17 cellular contexts compared by ENCODE assay signal in the genomic region with DNA sequence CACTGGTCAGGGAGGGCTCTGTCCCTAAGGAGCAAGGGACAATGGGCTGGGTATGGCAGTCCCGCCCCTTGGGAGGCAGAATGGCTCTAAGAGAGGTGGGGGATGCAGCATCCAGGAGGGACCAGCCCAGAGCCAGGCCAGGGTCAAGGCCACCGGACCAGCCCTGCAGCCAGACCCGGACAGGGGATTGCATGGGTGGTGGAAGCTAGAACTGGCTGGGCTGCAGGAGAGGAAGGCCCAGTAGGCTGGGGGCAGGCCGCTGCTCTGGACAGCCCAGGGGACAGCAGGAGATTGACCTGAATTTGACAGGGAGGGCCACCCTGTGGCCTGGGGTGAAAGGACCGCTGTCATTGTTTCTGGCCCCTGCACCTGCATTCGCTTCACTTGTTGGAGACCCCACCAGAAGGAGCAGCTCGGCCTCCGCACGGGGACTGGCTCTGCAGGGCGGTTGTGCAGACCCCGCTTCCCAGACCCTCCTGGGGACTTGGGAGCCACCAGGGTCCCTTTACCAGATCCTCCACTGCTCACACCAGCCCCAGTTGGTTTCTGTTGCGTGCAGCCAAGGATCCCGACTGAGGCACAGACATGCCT. TPM values are rescaled to one million over a fixed set of nuclear protein-coding genes. Genes with fewer than 3 reads are reported as not detected.
DNase-seq lines count a peak whose midpoint lies in the region; ATAC-seq and TF ChIP-seq lines count a peak whose summit lies in the region.
"Had no signal": no experiment of that assay in that cellular context is flagged by ENCODE, and none has a peak within 500 bp of the region (broad histone marks: within the 10 kb centered on the region; RNA-seq: fewer than 3 reads in every experiment).

No MANE protein-coding gene starts in this region.

- H3K36me3 Mint-ChIP-seq in endodermal cell (ENCODE audit: low read depth) (no peaks in the 10 kb centered on the region), neural progenitor cell (no peaks in the 10 kb centered on the region)

- H3K9me3 ChIP-seq in endodermal cell (ENCODE audit: control insufficient read depth, low read length) (no peaks in the 10 kb centered on the region), neural progenitor cell (ENCODE audit: low read depth) (no peaks in the 10 kb centered on the region)
- H3K9me3 ChIP-seq: body of pancreas, HAP-1, left ventricle myocardium inferior had no signal

- H3K27me3 ChIP-seq in endodermal cell (ENCODE audit: control insufficient read depth, insufficient read depth, low read length, poor library complexity, severe bottlenecking), result no peaks in the 10 kb centered on the region
- no peaks in the 10 kb centered on the region for H3K27me3 ChIP-seq in neural progenitor cell
- H3K27me3 ChIP-seq: body of pancreas had no signal

- no peaks in the 10 kb centered on the region for H3K27me3 Mint-ChIP-seq in endodermal cell (ENCODE audit: insufficient read depth)
- no peaks in the 10 kb centered on the region for H3K27me3 Mint-ChIP-seq in neural progenitor cell (ENCODE audit: insufficient read depth, low read depth)

- peak; percentile 23 for TF ChIP-seq CTCF in endodermal cell (conservative IDR thresholded peaks at IDR 0.05)
- TF ChIP-seq CTCF in neural progenitor cell (IDR thresholded peaks at IDR 0.05), result no peak

- H3K27ac Mint-ChIP-seq in endodermal cell (no peak overlapping the region), neural progenitor cell (no peak overlapping the region)
- H3K27ac Mint-ChIP-seq: nephron progenitor cell had no signal

- H3F3A ChIP-seq in neural progenitor cell (ENCODE audit: low read depth), result no peaks in the 10 kb centered on the region

- H3K4me1 ChIP-seq in endodermal cell (ENCODE audit: control insufficient read depth, insufficient read depth, low read length) (no peaks in the 10 kb centered on the region), neural progenitor cell (peaks cover 9% of the 10 kb centered on the region)

- DNase-seq in activated CD8-positive, alpha-beta memory T cell treated with anti-CD3 and anti-CD28 coated beads, Interleukin-2, amount 50 U/mL, for 48 hours, result peak; percentile 46
- DNase-seq in activated CD8-positive, alpha-beta memory T cell treated with anti-CD3 and anti-CD28 coated beads, Interleukin-2, amount 50 U/mL, for 4 hours, result no peak
- DNase-seq in endodermal cell, result peak; percentile 44
- DNase-seq in neural progenitor cell (ENCODE audit: low spot score), result peak; percentile 38
- DNase-seq in ureter (ENCODE audit: low spot score), result peak; percentile 39
- DNase-seq in dedifferentiated amniotic fluid mesenchymal stem cell (ENCODE audit: extremely low spot score), result no peak
- no peak for DNase-seq in A172 (ENCODE audit: low spot score)
- DNase-seq: body of pancreas; left ventricle myocardium inferior; NCI-H1105 treated with DMSO at 0.1 percent for 48 hours; nephron progenitor cell; stimulated activated naive CD8-positive, alpha-beta T cell treated with anti-CD3 and anti-CD28 coated beads, Interleukin-15, Interleukin-2, amounts not matched to agents 100 U/mL and 50 U/mL, for 24 hours had no signal

- H3K9ac ChIP-seq in endodermal cell (ENCODE audit: extremely low read depth, low read length, poor library complexity, severe bottlenecking) (no peak overlapping the region), neural progenitor cell (no peak overlapping the region)

- H3K9me3 Mint-ChIP-seq in endodermal cell (no peaks in the 10 kb centered on the region), neural progenitor cell (no peaks in the 10 kb centered on the region)
- H3K9me3 Mint-ChIP-seq: nephron progenitor cell had no signal

- H3K4me3 Mint-ChIP-seq in endodermal cell (no peak overlapping the region), neural progenitor cell (no peak overlapping the region)
- H3K4me3 Mint-ChIP-seq: nephron progenitor cell had no signal

- H3K4me3 ChIP-seq in endodermal cell (ENCODE audit: low read length) (no peak overlapping the region), neural progenitor cell (no peak overlapping the region)
- H3K4me3 ChIP-seq: body of pancreas, GM12878, HAP-1, left ventricle myocardium inferior, skin epidermis had no signal

- H3K79me2 ChIP-seq in neural progenitor cell (ENCODE audit: low read depth), result no peaks in the 10 kb centered on the region

- no peaks in the 10 kb centered on the region for H3K4me1 Mint-ChIP-seq in endodermal cell
- peaks cover 17% of the 10 kb centered on the region for H3K4me1 Mint-ChIP-seq in neural progenitor cell

- H4K20me1 ChIP-seq in neural progenitor cell (ENCODE audit: low read depth), result no peaks in the 10 kb centered on the region

- H2AFZ ChIP-seq in neural progenitor cell (replicated peaks), result no peak overlapping the region

- H3K36me3 ChIP-seq in endodermal cell (ENCODE audit: control insufficient read depth, insufficient read depth, low read length) (no peaks in the 10 kb centered on the region), neural progenitor cell (no peaks in the 10 kb centered on the region)
- H3K36me3 ChIP-seq: HAP-1, left ventricle myocardium inferior had no signal

- 94 to 95% methylated on average over 5 to 13 of the region's 13 CpGs for WGBS in endodermal cell (ENCODE audit: insufficient coverage in 1 of 2, insufficient read length in 1 of 2), 2 experiments

- H3K27ac ChIP-seq in endodermal cell (ENCODE audit: low read depth, low read length) (no peak overlapping the region), neural progenitor cell (no peak overlapping the region)
- H3K27ac ChIP-seq: VCaP had no signal

- ATAC-seq in HG03135 (IDR thresholded peaks at IDR 0.05; ENCODE audit: unreplicated experiment), result no peak
- ATAC-seq: body of pancreas; stimulated activated naive CD8-positive, alpha-beta T cell treated with anti-CD3 and anti-CD28 coated beads, Interleukin-15, Interleukin-2, amounts not matched to agents 100 U/mL and 50 U/mL, for 24 hours had no signal

- no peak overlapping the region for H3K4me2 ChIP-seq in neural progenitor cell

RNA-seq across cellular contexts. Expression of a gene that starts 14.6 kb away (rescaled TPM):
- 1 to 10 TPM in 1 of 2 donors, under 1 TPM in 1; 0.40 to 1.6 TPM for total RNA-seq in endodermal cell
- polyA plus RNA-seq in endodermal cell (2013, experiment 1 of 2), result 1.2 TPM
- 0.83 TPM for polyA plus RNA-seq in endodermal cell (2013, experiment 2 of 2)
- total RNA-seq in neural progenitor cell (ENCODE audit: low replicate concordance), result not detected in 2 replicates
- total RNA-seq in ureter, result 49.0 TPM
- total RNA-seq in A172 (2014; rRNA removed; shearing (Covaris generic)), result 32.4 and 35.2 TPM in 2 replicates

Comparison
In these comparisons a context has a peak if more than half of its experiments do, and no peak if none do; other contexts are left out.
1. DNase-seq: peak in activated CD8-positive, alpha-beta memory T cell treated with anti-CD3 and anti-CD28 coated beads, Interleukin-2, amount 50 U/mL, for 48 hours (single experiment), endodermal cell (single experiment), neural progenitor cell (single experiment) and ureter (single experiment); none in activated CD8-positive, alpha-beta memory T cell treated with anti-CD3 and anti-CD28 coated beads, Interleukin-2, amount 50 U/mL, for 4 hours (single experiment), dedifferentiated amniotic fluid mesenchymal stem cell (single experiment) and A172 (single experiment).
2. RNA of a gene that starts 14.6 kb away (total RNA-seq): 49.0 TPM in ureter (single experiment) and 32.4 to 35.2 TPM in A172; 0.40 to 1.6 TPM in endodermal cell and not detected in neural progenitor cell; every median in the first group is over 10 times any median in the second.